Comparison of ENCODE assay signal across 1 cellular context in the genomic region with DNA sequence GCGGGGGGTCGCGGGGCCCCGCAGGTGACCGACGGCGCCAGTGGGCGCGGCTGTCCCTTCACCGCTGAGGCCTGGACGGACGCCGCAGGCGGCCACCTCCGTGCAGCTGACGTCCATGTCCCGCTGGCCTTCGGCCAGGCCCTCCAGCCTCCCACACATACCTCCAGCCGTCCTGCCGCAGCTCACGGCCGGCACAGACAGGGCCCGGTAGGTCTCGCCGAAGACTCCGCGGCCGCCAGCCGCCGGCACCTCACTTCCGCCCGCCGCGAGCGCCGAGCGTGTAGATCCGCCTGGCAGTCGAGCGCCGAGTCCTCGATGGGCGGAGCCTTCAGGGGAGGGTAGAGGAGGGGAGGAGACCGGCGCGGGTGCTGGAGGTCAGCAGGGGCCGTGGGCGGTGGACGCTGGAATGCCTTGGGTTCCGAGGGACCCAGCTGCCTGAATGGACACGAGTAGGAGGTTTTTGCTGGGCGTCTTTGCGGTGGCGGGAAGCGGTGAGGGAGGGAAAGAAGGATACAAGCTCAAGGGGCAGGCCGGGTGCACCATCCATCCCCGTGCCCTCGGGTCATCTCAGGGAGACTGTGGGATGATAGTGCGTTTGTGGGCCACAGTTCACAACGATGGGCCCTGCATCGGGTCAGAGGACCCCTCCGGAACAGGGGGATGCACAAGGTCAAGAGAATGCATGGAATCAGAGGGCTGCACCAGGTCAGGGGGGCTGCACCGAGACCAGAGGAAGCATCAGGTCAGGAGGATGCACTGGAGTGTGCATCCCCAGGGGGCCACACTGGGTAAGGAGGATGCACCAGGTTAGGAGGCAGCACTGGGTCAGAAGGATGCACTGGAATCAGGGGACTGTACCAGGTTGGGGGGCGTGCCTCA.
TF ChIP-seq lines count a peak whose summit lies in the region.

Gene EXOC2, minus strand, starts transcription at position 282 of the 879 bp plus-strand sequence. CDS start 55,321 bp downstream, outside the sequence.

TF ChIP-seq in HCT116, 20 proteins besides CTCF, POLR2A, EP300 and RAD21 (continued from another document):
- TF ChIP-seq REST (IDR thresholded peaks at IDR 0.05; ENCODE audit: low read depth) (no peak), TCF7L2 (IDR thresholded peaks at IDR 0.05; ENCODE audit: borderline replicate concordance, extremely low read depth, insufficient read depth, insufficient read length) (peak; percentile 75), CEBPB (IDR thresholded peaks at IDR 0.05; ENCODE audit: low read depth) (no peak), JUND (IDR thresholded peaks at IDR 0.05) (no peak), ZNF274 (IDR thresholded peaks at IDR 0.05; ENCODE audit: low read depth, low read length) (no peak), YY1 (IDR thresholded peaks at IDR 0.05; ENCODE audit: extremely low read depth, insufficient replicate concordance, low read depth, low read length) (peak; percentile 89), SRF (IDR thresholded peaks at IDR 0.05; ENCODE audit: low read depth) (peak; percentile 97), SIN3A (IDR thresholded peaks at IDR 0.05; ENCODE audit: low read depth) (peak; percentile 83; the same call in 1 of the 2 replicates)
- TF ChIP-seq, protein P1, sequence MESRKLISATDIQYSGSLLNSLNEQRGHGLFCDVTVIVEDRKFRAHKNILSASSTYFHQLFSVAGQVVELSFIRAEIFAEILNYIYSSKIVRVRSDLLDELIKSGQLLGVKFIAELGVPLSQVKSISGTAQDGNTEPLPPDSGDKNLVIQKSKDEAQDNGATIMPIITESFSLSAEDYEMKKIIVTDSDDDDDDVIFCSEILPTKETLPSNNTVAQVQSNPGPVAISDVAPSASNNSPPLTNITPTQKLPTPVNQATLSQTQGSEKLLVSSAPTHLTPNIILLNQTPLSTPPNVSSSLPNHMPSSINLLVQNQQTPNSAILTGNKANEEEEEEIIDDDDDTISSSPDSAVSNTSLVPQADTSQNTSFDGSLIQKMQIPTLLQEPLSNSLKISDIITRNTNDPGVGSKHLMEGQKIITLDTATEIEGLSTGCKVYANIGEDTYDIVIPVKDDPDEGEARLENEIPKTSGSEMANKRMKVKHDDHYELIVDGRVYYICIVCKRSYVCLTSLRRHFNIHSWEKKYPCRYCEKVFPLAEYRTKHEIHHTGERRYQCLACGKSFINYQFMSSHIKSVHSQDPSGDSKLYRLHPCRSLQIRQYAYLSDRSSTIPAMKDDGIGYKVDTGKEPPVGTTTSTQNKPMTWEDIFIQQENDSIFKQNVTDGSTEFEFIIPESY (IDR thresholded peaks at IDR 0.05; ENCODE audit: extremely low read depth, insufficient replicate concordance, low read length) = no peak
TF ChIP-seq in HCT116: peak in this region for 10.
